In genomic region chr5:129135633-129136032, GRCh38 we compare ENCODE assay signal across 8 cellular contexts. TPM values are rescaled to one million over a fixed set of nuclear protein-coding genes. Genes with fewer than 3 reads are reported as not detected.
DNase-seq lines count a peak whose midpoint lies in the region; ATAC-seq and TF ChIP-seq lines count a peak whose summit lies in the region.

No MANE protein-coding gene starts in this region.

- H3K9me3 Mint-ChIP-seq in activated T-cell treated with anti-CD3 and anti-CD28 coated beads, Interleukin-2, amount 50 U/mL, for 24 hours: no peaks in the 10 kb centered on the region

- H3K4me1 Mint-ChIP-seq in activated T-cell treated with anti-CD3 and anti-CD28 coated beads, Interleukin-2, amount 50 U/mL, for 24 hours (ENCODE audit: low read depth): no peaks in the 10 kb centered on the region

- no peaks in the 10 kb centered on the region for H3K27me3 Mint-ChIP-seq in activated T-cell treated with anti-CD3 and anti-CD28 coated beads, Interleukin-2, amount 50 U/mL, for 24 hours

- no peak overlapping the region for H3K27ac Mint-ChIP-seq in activated T-cell treated with anti-CD3 and anti-CD28 coated beads, Interleukin-2, amount 50 U/mL, for 24 hours

- DNase-seq in DMS 273 (lab: John Stamatoyannopoulos, UW; ENCODE audit: unreplicated experiment) (peak; percentile 44), DMS 273 treated with DMSO at 0.1 percent for 48 hours (lab: John Stamatoyannopoulos, UW) (no peak), epithelial cell of proximal tubule (ENCODE audit: low read depth) (no peak), mesenteric fat pad (ENCODE audit: low spot score) (no peak)
- DNase-seq in activated T-cell treated with anti-CD3 and anti-CD28 coated beads, Interleukin-2, amount 50 U/mL, for 24 hours: no peak

- H3K36me3 Mint-ChIP-seq in activated T-cell treated with anti-CD3 and anti-CD28 coated beads, Interleukin-2, amount 50 U/mL, for 24 hours (ENCODE audit: low read depth): no peaks in the 10 kb centered on the region

- no peak overlapping the region for H3K4me3 ChIP-seq in epithelial cell of proximal tubule (ENCODE audit: low read depth, low read length)

- ATAC-seq in GM21515 (IDR thresholded peaks at IDR 0.05; ENCODE audit: unreplicated experiment): peak; percentile 69
- peak; percentile 92 for ATAC-seq in HG03460 (IDR thresholded peaks at IDR 0.05; ENCODE audit: unreplicated experiment)
- no peak for ATAC-seq in esophagus mucosa

- H3K4me3 Mint-ChIP-seq in activated T-cell treated with anti-CD3 and anti-CD28 coated beads, Interleukin-2, amount 50 U/mL, for 24 hours: no peak overlapping the region

- peak; percentile 27 for TF ChIP-seq CTCF in epithelial cell of proximal tubule (conservative IDR thresholded peaks at IDR 0.05; ENCODE audit: low read depth, low read length)

RNA-seq across cellular contexts. Expression of gene ISOC1, which starts 41.1 kb away (rescaled TPM):
- total RNA-seq in epithelial cell of proximal tubule (31.0 and 39.4 TPM in 2 replicates), esophagus mucosa (17.7 TPM), mesenteric fat pad (22.6 TPM)
